Comparison of ENCODE assay signal across 9 cellular contexts in genomic region chr16:49492090-49492801, GRCh38.
DNase-seq lines count a peak whose midpoint lies in the region; ATAC-seq and TF ChIP-seq lines count a peak whose summit lies in the region.
"Had no signal": no experiment of that assay in that cellular context is flagged by ENCODE, and none has a peak within 500 bp of the region (broad histone marks: within the 10 kb centered on the region; RNA-seq: fewer than 3 reads in every experiment).

No MANE protein-coding gene starts in this region.

- H3K4me3 ChIP-seq in ACC112 (ENCODE audit: low read depth, low read length) (peak overlapping the region; percentile 33; the same call in 1 of the 2 replicates), LNCaP clone FGC (ENCODE audit: low read depth, low read length) (no peak overlapping the region)

- H3K27me3 ChIP-seq in ACC112 (ENCODE audit: insufficient read depth, low read length), result peaks cover 1% of the 10 kb centered on the region; the same call in 1 of the 2 replicates

- no peak overlapping the region for H3K27ac ChIP-seq in ACC112 (ENCODE audit: low read depth, low read length)
- H3K27ac ChIP-seq: epithelial cell of prostate had no signal

- H3K79me2 ChIP-seq in ACC112 (ENCODE audit: control insufficient read depth, insufficient read depth, low read length, unreplicated experiment), result no peaks in the 10 kb centered on the region

- no peak for DNase-seq in LNCaP clone FGC (ENCODE audit: low read depth)
- peak; percentile 24 for DNase-seq in activated T-cell treated with anti-CD3 and anti-CD28 coated beads for 1 hour (ENCODE audit: low read depth)
- DNase-seq in globus pallidus (ENCODE audit: low spot score), result peak; percentile 24
- peak; percentile 13 for DNase-seq in pons (ENCODE audit: low spot score)
- DNase-seq in NCI-H226, result no peak
- no peak for DNase-seq in ureter (ENCODE audit: low spot score)

- peak; percentile 58 for ATAC-seq in GM18502 (IDR thresholded peaks at IDR 0.05; ENCODE audit: poor library complexity, unreplicated experiment)

- peak; percentile 93 for TF ChIP-seq CTCF in LNCaP clone FGC (IDR thresholded peaks at IDR 0.05; ENCODE audit: control insufficient read depth, extremely low read depth, insufficient read depth)

- H3K36me3 ChIP-seq in ACC112 (ENCODE audit: insufficient read depth, low read length), result no peaks in the 10 kb centered on the region

- H2AFZ ChIP-seq in ACC112 (ENCODE audit: low read length, unreplicated experiment), result peak overlapping the region; percentile 3

- no peaks in the 10 kb centered on the region for H3K4me1 ChIP-seq in ACC112 (ENCODE audit: control insufficient read depth, insufficient read depth, low read length, unreplicated experiment)

Comparison
In these comparisons a context has a peak if more than half of its experiments do, and no peak if none do; other contexts are left out.
1. DNase-seq: peak in activated T-cell treated with anti-CD3 and anti-CD28 coated beads for 1 hour (single experiment), globus pallidus (single experiment) and pons (single experiment); none in LNCaP clone FGC (single experiment), NCI-H226 (single experiment) and ureter (single experiment).